ENCODE assay signal across 34 cellular contexts in genomic region chr1:118085365-118085764, GRCh38.
"Had no signal": no experiment of that assay in that cellular context is flagged by ENCODE, and none has a peak within 500 bp of the region (broad histone marks: within the 10 kb centered on the region; RNA-seq: fewer than 3 reads in every experiment).

No MANE protein-coding gene starts in this region.

- DNase-seq: Karpas-422, Kasumi-1, KG1, MG63, MM.1S, MV-4-11, NCI-H1048, NCI-H1092, NCI-H1092 treated with DMSO at 0.1 percent for 48 hours, NCI-H1105, NCI-H1105 treated with DMSO at 0.1 percent for 48 hours, NCI-H1417, NCI-H1436, NCI-H1436 treated with DMSO at 0.1 percent for 48 hours, NCI-H146, NCI-H1694, NCI-H1694 treated with DMSO at 0.1 percent for 48 hours, NCI-H187, NCI-H187 treated with DMSO at 0.1 percent for 48 hours, NCI-H1930, NCI-H2029, NCI-H2029 treated with DMSO at 0.1 percent for 48 hours, NCI-H2081, NCI-H2081 treated with DMSO at 0.1 percent for 48 hours, NCI-H2107, NCI-H2171, NCI-H2171 treated with DMSO at 0.1 percent for 48 hours, NCI-H2227 treated with DMSO at 0.1 percent for 48 hours, NCI-H226, NCI-H345, NCI-H446, NCI-H446 treated with DMSO at 0.1 percent for 48 hours, NCI-H510A had no signal

- H3K4me2 ChIP-seq: KMS-11 had no signal

- H3K9ac ChIP-seq: KMS-11 had no signal

- H3K9me3 ChIP-seq: MG63 had no signal

- H3K27me3 ChIP-seq: MG63 had no signal

- H3K4me3 ChIP-seq: MG63 had no signal

- H3K36me3 ChIP-seq: MG63 had no signal

- H3K27ac ChIP-seq: KMS-11 had no signal
